23 cellular contexts compared by ENCODE assay signal in the genomic region with DNA sequence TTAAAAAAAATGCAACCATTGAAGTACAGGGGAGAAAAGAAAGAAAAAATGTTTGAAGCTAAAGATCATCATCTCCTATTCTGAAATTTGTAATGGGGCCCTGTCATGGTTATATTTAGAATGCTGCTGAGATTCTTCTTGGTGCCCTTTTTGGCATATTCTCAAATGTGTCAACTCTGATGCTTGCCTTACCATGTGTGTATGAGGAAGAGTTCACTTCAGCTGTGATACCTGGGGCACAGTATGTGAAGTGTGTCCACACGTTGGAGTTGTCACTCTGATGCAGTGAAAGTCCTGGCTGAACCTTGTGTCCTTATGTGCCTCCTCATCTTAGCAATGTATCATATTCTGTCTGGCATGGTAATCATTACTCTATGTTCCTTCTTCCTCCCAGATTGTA.
"Had no signal": no experiment of that assay in that cellular context is flagged by ENCODE, and none has a peak within 500 bp of the region (broad histone marks: within the 10 kb centered on the region; RNA-seq: fewer than 3 reads in every experiment).

No MANE protein-coding gene starts in this region.

- H3K27ac ChIP-seq: RWPE1, SJSA1, SK-N-MC had no signal

- ATAC-seq: HepG2 had no signal

- FAIRE-seq: HepG2 had no signal

- H3K4me3 ChIP-seq: MG63, SJSA1, SK-N-MC had no signal

- H3K4me1 ChIP-seq: SJSA1 had no signal

- H3K36me3 ChIP-seq: MG63, SJSA1 had no signal

- H3K9me3 ChIP-seq: MG63, SJSA1 had no signal

- DNase-seq: IMR-90, Karpas-422, KG1, MG63, NCI-H1092, NCI-H1105 treated with DMSO at 0.1 percent for 48 hours, NCI-H1417 treated with DMSO at 0.1 percent for 48 hours, NCI-H146, NCI-H1694 treated with DMSO at 0.1 percent for 48 hours, NCI-H1930, NCI-H2081, NCI-H2107, NCI-H226, NCI-H446, NCI-H510A, NCI-H524 treated with DMSO at 0.1 percent for 48 hours, NCI-H69, NCI-H774, SIG-M5 had no signal
